17 cellular contexts compared by ENCODE assay signal in genomic region chr15:47839233-47839867, GRCh38.
"Had no signal": no experiment of that assay in that cellular context is flagged by ENCODE, and none has a peak within 500 bp of the region (broad histone marks: within the 10 kb centered on the region; RNA-seq: fewer than 3 reads in every experiment).

No MANE protein-coding gene starts in this region.

- H3K27me3 Mint-ChIP-seq: stimulated activated memory B cell treated with anti-CD40 and anti-IgM and Interleukin-4, amounts not matched to agents 10 μg/mL and 1 μg/mL and 100 μg/mL, for 72 hours had no signal

- H3K4me3 Mint-ChIP-seq: activated T-helper 17 cell treated with anti-CD3 and anti-CD28 coated beads, Interleukin-2, amount 50 U/mL, for 72 hours; nephron; stimulated activated memory B cell treated with anti-CD40 and anti-IgM and Interleukin-4, amounts not matched to agents 10 μg/mL and 1 μg/mL and 100 μg/mL, for 72 hours had no signal

- H3K4me1 Mint-ChIP-seq: activated T-helper 17 cell treated with anti-CD3 and anti-CD28 coated beads, Interleukin-2, amount 50 U/mL, for 72 hours; stimulated activated memory B cell treated with anti-CD40 and anti-IgM and Interleukin-4, amounts not matched to agents 10 μg/mL and 1 μg/mL and 100 μg/mL, for 72 hours had no signal

- H3K27ac ChIP-seq: breast epithelium, thyroid gland, uterus had no signal

- H3K4me3 ChIP-seq: breast epithelium, thyroid gland, uterus had no signal

- H3K36me3 ChIP-seq: breast epithelium, thyroid gland, uterus had no signal

- H3K4me1 ChIP-seq: breast epithelium, thyroid gland, uterus had no signal

- ATAC-seq: activated T-helper 17 cell treated with anti-CD3 and anti-CD28 coated beads, Interleukin-2, amount 50 U/mL, for 72 hours; stimulated activated memory B cell treated with anti-CD40 and anti-IgM and Interleukin-4, amounts not matched to agents 10 μg/mL and 1 μg/mL and 100 μg/mL, for 72 hours had no signal

- DNase-seq: activated CD4-positive, alpha-beta T cell treated with anti-CD3 and anti-CD28 coated beads, Interleukin-2, amount 50 U/mL, for 48 hours; activated CD4-positive, CD25-positive, alpha-beta regulatory T cell treated with anti-CD3 and anti-CD28 coated beads, Interleukin-2, amount 50 U/mL, for 72 hours; activated naive CD4-positive, alpha-beta T cell treated with Interleukin-2 at 50 U/mL for 16 hours; aorta; erythroblast; hippocampal formation; kidney; mesendoderm; stimulated activated CD4-positive, alpha-beta T cell treated with anti-CD3 and anti-CD28 coated beads, Interleukin-2, amount 100 ng/mL, for 48 hours; T-helper 1 cell; T1000; thyroid gland; uterus had no signal

- H3K36me3 Mint-ChIP-seq: stimulated activated memory B cell treated with anti-CD40 and anti-IgM and Interleukin-4, amounts not matched to agents 10 μg/mL and 1 μg/mL and 100 μg/mL, for 72 hours had no signal

- H3K9me3 ChIP-seq: breast epithelium, thyroid gland, uterus had no signal

- H3K9me3 Mint-ChIP-seq: activated T-helper 17 cell treated with anti-CD3 and anti-CD28 coated beads, Interleukin-2, amount 50 U/mL, for 72 hours had no signal

- H3K27me3 ChIP-seq: breast epithelium, thyroid gland, uterus had no signal

- H3K27ac Mint-ChIP-seq: activated T-helper 17 cell treated with anti-CD3 and anti-CD28 coated beads, Interleukin-2, amount 50 U/mL, for 72 hours; nephron; stimulated activated memory B cell treated with anti-CD40 and anti-IgM and Interleukin-4, amounts not matched to agents 10 μg/mL and 1 μg/mL and 100 μg/mL, for 72 hours had no signal
